ENCODE assay signal across 8 cellular contexts in the genomic region with DNA sequence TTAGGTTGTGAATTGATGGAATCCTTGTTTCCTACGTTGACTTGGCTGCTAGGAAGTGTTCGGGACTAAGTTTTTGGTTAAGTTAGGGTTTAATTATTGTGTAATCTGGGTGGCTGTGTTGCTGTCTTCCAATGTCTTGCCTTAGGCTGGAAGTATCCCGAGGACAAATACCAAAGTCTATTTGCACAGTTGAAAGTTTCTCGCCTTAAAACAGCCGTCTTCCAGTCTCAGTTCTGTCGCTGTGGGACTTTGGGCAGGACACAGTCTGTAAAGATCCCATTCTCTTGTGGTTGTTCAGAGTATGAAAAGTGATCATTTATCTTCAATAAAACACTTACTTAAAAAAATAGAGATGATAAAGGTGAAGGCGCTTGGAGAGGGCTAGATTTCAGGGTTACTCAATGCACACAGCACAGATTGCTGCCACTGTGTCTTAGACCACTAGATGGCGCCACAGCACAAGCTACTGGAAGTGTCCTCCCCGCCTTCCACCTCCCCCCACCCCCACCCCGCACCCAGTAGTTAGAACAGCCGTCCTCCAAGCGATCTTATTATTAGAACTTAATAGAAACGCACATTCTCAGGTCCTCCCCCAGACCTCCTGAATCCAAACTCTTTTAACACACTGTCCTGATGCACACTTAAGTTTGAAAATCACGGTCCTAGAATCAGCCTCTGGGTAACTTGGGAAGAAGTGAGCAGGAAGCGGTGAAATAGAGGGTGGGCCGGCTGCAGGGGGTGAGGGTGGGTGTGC. TPM values are rescaled to one million over a fixed set of nuclear protein-coding genes. Genes with fewer than 3 reads are reported as not detected.
DNase-seq lines count a peak whose midpoint lies in the region; ATAC-seq and TF ChIP-seq lines count a peak whose summit lies in the region.

No MANE protein-coding gene starts in this region.

- H3K4me3 ChIP-seq in GM06990 (replicated peaks; ENCODE audit: low read depth, low read length) (peak overlapping the region; percentile 40), LNCaP clone FGC (ENCODE audit: low read depth, low read length) (peak overlapping the region; percentile 28; the same call in 1 of the 2 replicates), foreskin fibroblast (ENCODE audit: low read depth in 1 of 2, low read length in 2 of 2) (peak overlapping the region; percentile 17 to 29), osteoblast (ENCODE audit: insufficient read depth, low read length) (no peak overlapping the region), thoracic aorta (peak overlapping the region; percentile 52)

- no peaks in the 10 kb centered on the region for H4K20me1 ChIP-seq in osteoblast (ENCODE audit: insufficient read depth, low read length)

- H3K36me3 ChIP-seq in GM06990 (ENCODE audit: control insufficient read depth, insufficient read depth, low read length), result 0 out of 2 replicates have a peak, but pooled peaks cover under 1% of the 10 kb centered on the region
- H3K36me3 ChIP-seq in osteoblast (ENCODE audit: insufficient read depth, low read length), result no peaks in the 10 kb centered on the region
- H3K36me3 ChIP-seq in thoracic aorta, result peaks cover 4% of the 10 kb centered on the region

- peak; percentile 92 for ATAC-seq in thoracic aorta (ENCODE audit: insufficient number of reproducible peaks, low FRiP score, low read depth)
- ATAC-seq in HG03439 (IDR thresholded peaks at IDR 0.05; ENCODE audit: unreplicated experiment), result no peak

- intact Hi-C loops in activated T-helper 2 cell treated with anti-CD3 and anti-CD28 coated beads, Interferon-gamma antibody, Interleukin-2, Interleukin-4, amounts not matched to agents 10 μg/mL and 5 μg/mL and 100 μg/mL, durations not matched to agents 14 hours and 24 hours and 36 hours (cut with micrococcal nuclease), result loop anchor here (1.0 to 5.0 kb wide), 3 partner anchors 111 to 702 kb away; a partner anchor contains a TSS

- TF ChIP-seq CTCF in GM06990 (IDR thresholded peaks at IDR 0.05; ENCODE audit: insufficient read depth, low read length, poor library complexity, severe bottlenecking), result peak; percentile 87
- TF ChIP-seq CTCF in LNCaP clone FGC (IDR thresholded peaks at IDR 0.05; ENCODE audit: control insufficient read depth, extremely low read depth, insufficient read depth), result peak; percentile 90
- peak; percentile 54 for TF ChIP-seq CTCF in foreskin fibroblast (IDR thresholded peaks at IDR 0.05; ENCODE audit: low read depth, low read length)
- TF ChIP-seq CTCF in osteoblast (IDR thresholded peaks at IDR 0.05; ENCODE audit: extremely low read depth, low read depth, low read length), result peak; percentile 59
- peak; percentile 91 for TF ChIP-seq CTCF in thoracic aorta (IDR thresholded peaks at IDR 0.05)

- H3K27me3 ChIP-seq in GM06990 (replicated peaks; ENCODE audit: control insufficient read depth, insufficient read depth, low read length) (no peaks in the 10 kb centered on the region), osteoblast (ENCODE audit: insufficient read depth, low read length) (no peaks in the 10 kb centered on the region), thoracic aorta (replicated peaks; ENCODE audit: insufficient read depth) (no peaks in the 10 kb centered on the region)

- H3K4me1 ChIP-seq in osteoblast (ENCODE audit: insufficient read depth, low read length) (no peaks in the 10 kb centered on the region), thoracic aorta (ENCODE audit: control insufficient read depth in 1 of 2, low read depth in 2 of 2) (no peaks in the 10 kb centered on the region)

- H3K27ac ChIP-seq in osteoblast (ENCODE audit: low read depth, low read length), result no peak overlapping the region
- H3K27ac ChIP-seq in thoracic aorta, result no peak overlapping the region

- H3K27me3 Mint-ChIP-seq in activated T-helper 2 cell treated with anti-CD3 and anti-CD28 coated beads, Interferon-gamma antibody, Interleukin-2, Interleukin-4, amounts not matched to agents 10 μg/mL and 5 μg/mL and 100 μg/mL, durations not matched to agents 14 hours and 24 hours and 36 hours (ENCODE audit: low read depth), result peaks cover 1% of the 10 kb centered on the region

- DNase-seq in GM06990 (ENCODE audit: extremely low read depth, insufficient read length), result peak; percentile 38
- peak; percentile 46 for DNase-seq in LNCaP clone FGC (ENCODE audit: low read depth)
- DNase-seq in RKO (ENCODE audit: low spot score), result peak; percentile 77
- DNase-seq in activated T-helper 2 cell treated with anti-CD3 and anti-CD28 coated beads, Interferon-gamma antibody, Interleukin-2, Interleukin-4, amounts not matched to agents 10 μg/mL and 5 μg/mL and 100 μg/mL, durations not matched to agents 14 hours and 24 hours and 36 hours (ENCODE audit: low spot score), result peak; percentile 64
- DNase-seq in foreskin fibroblast, result peak; percentile 70 to 89
- DNase-seq in osteoblast (ENCODE audit: insufficient read length, low spot score, missing footprints), result peak; percentile 99
- DNase-seq in thoracic aorta (ENCODE audit: low spot score), result peak; percentile 66

- H3K9me3 Mint-ChIP-seq in activated T-helper 2 cell treated with anti-CD3 and anti-CD28 coated beads, Interferon-gamma antibody, Interleukin-2, Interleukin-4, amounts not matched to agents 10 μg/mL and 5 μg/mL and 100 μg/mL, durations not matched to agents 14 hours and 24 hours and 36 hours, result no peaks in the 10 kb centered on the region

- H2AFZ ChIP-seq in osteoblast (ENCODE audit: low read length), result peak overlapping the region; percentile 54

- peaks cover 5% of the 10 kb centered on the region for H3K4me1 Mint-ChIP-seq in activated T-helper 2 cell treated with anti-CD3 and anti-CD28 coated beads, Interferon-gamma antibody, Interleukin-2, Interleukin-4, amounts not matched to agents 10 μg/mL and 5 μg/mL and 100 μg/mL, durations not matched to agents 14 hours and 24 hours and 36 hours (ENCODE audit: low read depth)

- H3K9me3 ChIP-seq in osteoblast (ENCODE audit: low read depth, low read length) (no peaks in the 10 kb centered on the region), thoracic aorta (no peaks in the 10 kb centered on the region)

- peak overlapping the region; percentile 63 for H3K4me2 ChIP-seq in osteoblast (ENCODE audit: insufficient read depth, low read length)

- no peaks in the 10 kb centered on the region for H3K79me2 ChIP-seq in osteoblast (ENCODE audit: insufficient read depth, low read length)

- no peaks in the 10 kb centered on the region for H3K36me3 Mint-ChIP-seq in activated T-helper 2 cell treated with anti-CD3 and anti-CD28 coated beads, Interferon-gamma antibody, Interleukin-2, Interleukin-4, amounts not matched to agents 10 μg/mL and 5 μg/mL and 100 μg/mL, durations not matched to agents 14 hours and 24 hours and 36 hours (ENCODE audit: low read depth)

- no peak overlapping the region for H3K27ac Mint-ChIP-seq in activated T-helper 2 cell treated with anti-CD3 and anti-CD28 coated beads, Interferon-gamma antibody, Interleukin-2, Interleukin-4, amounts not matched to agents 10 μg/mL and 5 μg/mL and 100 μg/mL, durations not matched to agents 14 hours and 24 hours and 36 hours

- no peak overlapping the region for H3K4me3 Mint-ChIP-seq in activated T-helper 2 cell treated with anti-CD3 and anti-CD28 coated beads, Interferon-gamma antibody, Interleukin-2, Interleukin-4, amounts not matched to agents 10 μg/mL and 5 μg/mL and 100 μg/mL, durations not matched to agents 14 hours and 24 hours and 36 hours (ENCODE audit: low read depth)

RNA-seq across cellular contexts. Expression of a gene that starts 45.8 kb away (rescaled TPM):
- 38.7 and 45.0 TPM in 2 replicates for total RNA-seq in activated T-helper 2 cell treated with anti-CD3 and anti-CD28 coated beads, Interferon-gamma antibody, Interleukin-2, Interleukin-4, amounts not matched to agents 10 μg/mL and 5 μg/mL and 100 μg/mL, durations not matched to agents 14 hours and 24 hours and 36 hours
- total RNA-seq in osteoblast, result 14.5 and 19.7 TPM in 2 replicates
- total RNA-seq in thoracic aorta, result 100 to 1,000 TPM in 1 of 2 donors, 10 to 100 TPM in 1; 96.9 to 132 TPM

Comparison
In these comparisons a context has a peak if more than half of its experiments do, and no peak if none do; other contexts are left out.
1. DNase-seq: peak in every context shown above with its lines; median percentile 99 in osteoblast; 80 in foreskin fibroblast; 77 in RKO; 66 in thoracic aorta; 64 in activated T-helper 2 cell treated with anti-CD3 and anti-CD28 coated beads, Interferon-gamma antibody, Interleukin-2, Interleukin-4, amounts not matched to agents 10 μg/mL and 5 μg/mL and 100 μg/mL, durations not matched to agents 14 hours and 24 hours and 36 hours; 46 in LNCaP clone FGC; 38 in GM06990.